2 cellular contexts compared by ENCODE assay signal in the genomic region with DNA sequence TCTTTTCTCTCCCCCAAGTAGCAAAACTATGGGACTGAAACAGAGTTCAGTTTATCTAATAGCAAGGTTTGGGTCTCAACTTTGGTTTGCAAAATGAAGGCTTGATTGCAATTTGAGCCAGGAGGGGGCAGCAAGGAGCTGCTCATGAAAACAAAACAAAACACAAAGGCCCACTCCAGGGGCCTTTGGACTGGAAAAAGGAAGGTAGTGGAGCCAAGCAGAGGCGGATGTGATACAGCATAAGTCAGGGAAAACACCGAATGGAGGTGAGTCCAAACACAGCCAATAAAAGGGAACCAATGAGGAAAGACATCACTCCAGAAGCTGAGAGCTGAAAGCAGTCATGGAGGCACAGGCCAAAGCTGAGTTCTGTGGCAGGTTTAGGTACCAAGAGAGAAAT.
TF ChIP-seq lines count a peak whose summit lies in the region.

No MANE protein-coding gene starts in this region.

TF ChIP-seq in SK-N-SH, 30 proteins besides CTCF, POLR2A, EP300 and RAD21 (continued from another document):
- TF ChIP-seq, protein P1, sequence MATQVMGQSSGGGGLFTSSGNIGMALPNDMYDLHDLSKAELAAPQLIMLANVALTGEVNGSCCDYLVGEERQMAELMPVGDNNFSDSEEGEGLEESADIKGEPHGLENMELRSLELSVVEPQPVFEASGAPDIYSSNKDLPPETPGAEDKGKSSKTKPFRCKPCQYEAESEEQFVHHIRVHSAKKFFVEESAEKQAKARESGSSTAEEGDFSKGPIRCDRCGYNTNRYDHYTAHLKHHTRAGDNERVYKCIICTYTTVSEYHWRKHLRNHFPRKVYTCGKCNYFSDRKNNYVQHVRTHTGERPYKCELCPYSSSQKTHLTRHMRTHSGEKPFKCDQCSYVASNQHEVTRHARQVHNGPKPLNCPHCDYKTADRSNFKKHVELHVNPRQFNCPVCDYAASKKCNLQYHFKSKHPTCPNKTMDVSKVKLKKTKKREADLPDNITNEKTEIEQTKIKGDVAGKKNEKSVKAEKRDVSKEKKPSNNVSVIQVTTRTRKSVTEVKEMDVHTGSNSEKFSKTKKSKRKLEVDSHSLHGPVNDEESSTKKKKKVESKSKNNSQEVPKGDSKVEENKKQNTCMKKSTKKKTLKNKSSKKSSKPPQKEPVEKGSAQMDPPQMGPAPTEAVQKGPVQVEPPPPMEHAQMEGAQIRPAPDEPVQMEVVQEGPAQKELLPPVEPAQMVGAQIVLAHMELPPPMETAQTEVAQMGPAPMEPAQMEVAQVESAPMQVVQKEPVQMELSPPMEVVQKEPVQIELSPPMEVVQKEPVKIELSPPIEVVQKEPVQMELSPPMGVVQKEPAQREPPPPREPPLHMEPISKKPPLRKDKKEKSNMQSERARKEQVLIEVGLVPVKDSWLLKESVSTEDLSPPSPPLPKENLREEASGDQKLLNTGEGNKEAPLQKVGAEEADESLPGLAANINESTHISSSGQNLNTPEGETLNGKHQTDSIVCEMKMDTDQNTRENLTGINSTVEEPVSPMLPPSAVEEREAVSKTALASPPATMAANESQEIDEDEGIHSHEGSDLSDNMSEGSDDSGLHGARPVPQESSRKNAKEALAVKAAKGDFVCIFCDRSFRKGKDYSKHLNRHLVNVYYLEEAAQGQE (IDR thresholded peaks at IDR 0.05; ENCODE audit: low read depth, low read length) = no peak
- TF ChIP-seq SMC3 (IDR thresholded peaks at IDR 0.05; ENCODE audit: low read depth, low read length) (peak; percentile 28; the same call in 1 of the 2 replicates), RXRA (IDR thresholded peaks at IDR 0.05; ENCODE audit: borderline replicate concordance, low read depth) (no peak), TEAD4 (IDR thresholded peaks at IDR 0.05; ENCODE audit: borderline replicate concordance, insufficient read depth) (no peak), POLR2AphosphoS5 (IDR thresholded peaks at IDR 0.05; ENCODE audit: low read depth, low read length) (no peak)

TF ChIP-seq in HepG2, 621 proteins besides CTCF, POLR2A, EP300 and RAD21 (continued from another document and continues in another):
- TF ChIP-seq, protein P2, sequence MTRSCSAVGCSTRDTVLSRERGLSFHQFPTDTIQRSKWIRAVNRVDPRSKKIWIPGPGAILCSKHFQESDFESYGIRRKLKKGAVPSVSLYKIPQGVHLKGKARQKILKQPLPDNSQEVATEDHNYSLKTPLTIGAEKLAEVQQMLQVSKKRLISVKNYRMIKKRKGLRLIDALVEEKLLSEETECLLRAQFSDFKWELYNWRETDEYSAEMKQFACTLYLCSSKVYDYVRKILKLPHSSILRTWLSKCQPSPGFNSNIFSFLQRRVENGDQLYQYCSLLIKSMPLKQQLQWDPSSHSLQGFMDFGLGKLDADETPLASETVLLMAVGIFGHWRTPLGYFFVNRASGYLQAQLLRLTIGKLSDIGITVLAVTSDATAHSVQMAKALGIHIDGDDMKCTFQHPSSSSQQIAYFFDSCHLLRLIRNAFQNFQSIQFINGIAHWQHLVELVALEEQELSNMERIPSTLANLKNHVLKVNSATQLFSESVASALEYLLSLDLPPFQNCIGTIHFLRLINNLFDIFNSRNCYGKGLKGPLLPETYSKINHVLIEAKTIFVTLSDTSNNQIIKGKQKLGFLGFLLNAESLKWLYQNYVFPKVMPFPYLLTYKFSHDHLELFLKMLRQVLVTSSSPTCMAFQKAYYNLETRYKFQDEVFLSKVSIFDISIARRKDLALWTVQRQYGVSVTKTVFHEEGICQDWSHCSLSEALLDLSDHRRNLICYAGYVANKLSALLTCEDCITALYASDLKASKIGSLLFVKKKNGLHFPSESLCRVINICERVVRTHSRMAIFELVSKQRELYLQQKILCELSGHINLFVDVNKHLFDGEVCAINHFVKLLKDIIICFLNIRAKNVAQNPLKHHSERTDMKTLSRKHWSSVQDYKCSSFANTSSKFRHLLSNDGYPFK (CRISPR knock-in tag; IDR thresholded peaks at IDR 0.05; ENCODE audit: borderline replicate concordance) = no peak
- TF ChIP-seq, protein P3, sequence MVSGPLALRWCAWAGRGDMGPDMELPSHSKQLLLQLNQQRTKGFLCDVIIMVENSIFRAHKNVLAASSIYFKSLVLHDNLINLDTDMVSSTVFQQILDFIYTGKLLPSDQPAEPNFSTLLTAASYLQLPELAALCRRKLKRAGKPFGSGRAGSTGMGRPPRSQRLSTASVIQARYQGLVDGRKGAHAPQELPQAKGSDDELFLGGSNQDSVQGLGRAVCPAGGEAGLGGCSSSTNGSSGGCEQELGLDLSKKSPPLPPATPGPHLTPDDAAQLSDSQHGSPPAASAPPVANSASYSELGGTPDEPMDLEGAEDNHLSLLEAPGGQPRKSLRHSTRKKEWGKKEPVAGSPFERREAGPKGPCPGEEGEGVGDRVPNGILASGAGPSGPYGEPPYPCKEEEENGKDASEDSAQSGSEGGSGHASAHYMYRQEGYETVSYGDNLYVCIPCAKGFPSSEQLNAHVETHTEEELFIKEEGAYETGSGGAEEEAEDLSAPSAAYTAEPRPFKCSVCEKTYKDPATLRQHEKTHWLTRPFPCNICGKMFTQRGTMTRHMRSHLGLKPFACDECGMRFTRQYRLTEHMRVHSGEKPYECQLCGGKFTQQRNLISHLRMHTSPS (CRISPR knock-in tag; IDR thresholded peaks at IDR 0.05; ENCODE audit: low read depth) = no peak
- TF ChIP-seq TBX2 (CRISPR knock-in tag; IDR thresholded peaks at IDR 0.05; ENCODE audit: borderline replicate concordance) (no peak), SOX6 (IDR thresholded peaks at IDR 0.05) (no peak), SOX6 (CRISPR knock-in tag; IDR thresholded peaks at IDR 0.05) (peak; percentile 69), ZNF644 (CRISPR knock-in tag; IDR thresholded peaks at IDR 0.05; ENCODE audit: low read depth) (peak; percentile 64), ZIK1 (CRISPR knock-in tag; IDR thresholded peaks at IDR 0.05; ENCODE audit: borderline replicate concordance, low read depth) (no peak), ZNF839 (CRISPR knock-in tag; IDR thresholded peaks at IDR 0.05; ENCODE audit: borderline replicate concordance) (no peak), KDM3A (CRISPR knock-in tag; IDR thresholded peaks at IDR 0.05; ENCODE audit: low read depth) (no peak), MAFK (conservative IDR thresholded peaks at IDR 0.05 in 1 of 2, IDR thresholded peaks at IDR 0.05 in 1 of 2; ENCODE audit: low read length in 2 of 2) (no peak), SOX13 (IDR thresholded peaks at IDR 0.05) (no peak), SOX13 (CRISPR knock-in tag; conservative IDR thresholded peaks at IDR 0.05 in 1 of 2, IDR thresholded peaks at IDR 0.05 in 1 of 2) (peak in 1 of 2 experiments; percentile 37; a peak in 2 of 4 replicates), CBFB (CRISPR knock-in tag; IDR thresholded peaks at IDR 0.05) (no peak), ZNF501 (CRISPR knock-in tag; IDR thresholded peaks at IDR 0.05) (no peak), ZNF678 (CRISPR knock-in tag; IDR thresholded peaks at IDR 0.05) (no peak), STAG1 (CRISPR knock-in tag; IDR thresholded peaks at IDR 0.05) (peak; percentile 71), ZSCAN29 (CRISPR knock-in tag; conservative IDR thresholded peaks at IDR 0.05) (no peak), SOX5 (CRISPR knock-in tag; IDR thresholded peaks at IDR 0.05; ENCODE audit: borderline replicate concordance) (peak; percentile 35; the same call in 1 of the 2 replicates), ZMYM4 (CRISPR knock-in tag; IDR thresholded peaks at IDR 0.05) (peak; percentile 21; the same call in 1 of the 2 replicates), ATF7-NPFF (CRISPR knock-in tag; IDR thresholded peaks at IDR 0.05; ENCODE audit: low read depth) (no peak), ZNF484 (CRISPR knock-in tag; IDR thresholded peaks at IDR 0.05; ENCODE audit: borderline replicate concordance, low read depth) (no peak), ZNF569 (CRISPR knock-in tag; IDR thresholded peaks at IDR 0.05; ENCODE audit: borderline replicate concordance) (no peak), ZNF768 (CRISPR knock-in tag; IDR thresholded peaks at IDR 0.05) (no peak), ZNF12 (CRISPR knock-in tag; IDR thresholded peaks at IDR 0.05) (no peak), KLF16 (CRISPR knock-in tag; IDR thresholded peaks at IDR 0.05) (no peak), ZNF337 (CRISPR knock-in tag; IDR thresholded peaks at IDR 0.05; ENCODE audit: borderline replicate concordance, low read depth) (no peak), TSC22D2 (CRISPR knock-in tag; IDR thresholded peaks at IDR 0.05; ENCODE audit: borderline replicate concordance) (no peak), ZNF557 (CRISPR knock-in tag; IDR thresholded peaks at IDR 0.05) (no peak), HNF4A (CRISPR knock-in tag; IDR thresholded peaks at IDR 0.05) (peak; percentile 49), GABPA (IDR thresholded peaks at IDR 0.05; ENCODE audit: low read depth, low read length) (no peak), GABPA (CRISPR knock-in tag; IDR thresholded peaks at IDR 0.05; ENCODE audit: low read depth) (peak; percentile 43; the same call in 1 of the 2 replicates), ZFP36L1 (CRISPR knock-in tag; IDR thresholded peaks at IDR 0.05) (no peak), SMC3 (IDR thresholded peaks at IDR 0.05; ENCODE audit: low read length) (peak; percentile 70; the same call in 1 of the 2 replicates), ZC3H13 (CRISPR knock-in tag; IDR thresholded peaks at IDR 0.05) (no peak)
- TF ChIP-seq, protein P4, sequence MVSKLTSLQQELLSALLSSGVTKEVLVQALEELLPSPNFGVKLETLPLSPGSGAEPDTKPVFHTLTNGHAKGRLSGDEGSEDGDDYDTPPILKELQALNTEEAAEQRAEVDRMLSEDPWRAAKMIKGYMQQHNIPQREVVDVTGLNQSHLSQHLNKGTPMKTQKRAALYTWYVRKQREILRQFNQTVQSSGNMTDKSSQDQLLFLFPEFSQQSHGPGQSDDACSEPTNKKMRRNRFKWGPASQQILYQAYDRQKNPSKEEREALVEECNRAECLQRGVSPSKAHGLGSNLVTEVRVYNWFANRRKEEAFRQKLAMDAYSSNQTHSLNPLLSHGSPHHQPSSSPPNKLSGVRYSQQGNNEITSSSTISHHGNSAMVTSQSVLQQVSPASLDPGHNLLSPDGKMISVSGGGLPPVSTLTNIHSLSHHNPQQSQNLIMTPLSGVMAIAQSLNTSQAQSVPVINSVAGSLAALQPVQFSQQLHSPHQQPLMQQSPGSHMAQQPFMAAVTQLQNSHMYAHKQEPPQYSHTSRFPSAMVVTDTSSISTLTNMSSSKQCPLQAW (CRISPR knock-in tag; IDR thresholded peaks at IDR 0.05) = no peak
- TF ChIP-seq, protein P5, sequence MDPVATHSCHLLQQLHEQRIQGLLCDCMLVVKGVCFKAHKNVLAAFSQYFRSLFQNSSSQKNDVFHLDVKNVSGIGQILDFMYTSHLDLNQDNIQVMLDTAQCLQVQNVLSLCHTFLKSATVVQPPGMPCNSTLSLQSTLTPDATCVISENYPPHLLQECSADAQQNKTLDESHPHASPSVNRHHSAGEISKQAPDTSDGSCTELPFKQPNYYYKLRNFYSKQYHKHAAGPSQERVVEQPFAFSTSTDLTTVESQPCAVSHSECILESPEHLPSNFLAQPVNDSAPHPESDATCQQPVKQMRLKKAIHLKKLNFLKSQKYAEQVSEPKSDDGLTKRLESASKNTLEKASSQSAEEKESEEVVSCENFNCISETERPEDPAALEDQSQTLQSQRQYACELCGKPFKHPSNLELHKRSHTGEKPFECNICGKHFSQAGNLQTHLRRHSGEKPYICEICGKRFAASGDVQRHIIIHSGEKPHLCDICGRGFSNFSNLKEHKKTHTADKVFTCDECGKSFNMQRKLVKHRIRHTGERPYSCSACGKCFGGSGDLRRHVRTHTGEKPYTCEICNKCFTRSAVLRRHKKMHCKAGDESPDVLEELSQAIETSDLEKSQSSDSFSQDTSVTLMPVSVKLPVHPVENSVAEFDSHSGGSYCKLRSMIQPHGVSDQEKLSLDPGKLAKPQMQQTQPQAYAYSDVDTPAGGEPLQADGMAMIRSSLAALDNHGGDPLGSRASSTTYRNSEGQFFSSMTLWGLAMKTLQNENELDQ (CRISPR knock-in tag; IDR thresholded peaks at IDR 0.05; ENCODE audit: borderline replicate concordance) = no peak
- TF ChIP-seq, protein P6, sequence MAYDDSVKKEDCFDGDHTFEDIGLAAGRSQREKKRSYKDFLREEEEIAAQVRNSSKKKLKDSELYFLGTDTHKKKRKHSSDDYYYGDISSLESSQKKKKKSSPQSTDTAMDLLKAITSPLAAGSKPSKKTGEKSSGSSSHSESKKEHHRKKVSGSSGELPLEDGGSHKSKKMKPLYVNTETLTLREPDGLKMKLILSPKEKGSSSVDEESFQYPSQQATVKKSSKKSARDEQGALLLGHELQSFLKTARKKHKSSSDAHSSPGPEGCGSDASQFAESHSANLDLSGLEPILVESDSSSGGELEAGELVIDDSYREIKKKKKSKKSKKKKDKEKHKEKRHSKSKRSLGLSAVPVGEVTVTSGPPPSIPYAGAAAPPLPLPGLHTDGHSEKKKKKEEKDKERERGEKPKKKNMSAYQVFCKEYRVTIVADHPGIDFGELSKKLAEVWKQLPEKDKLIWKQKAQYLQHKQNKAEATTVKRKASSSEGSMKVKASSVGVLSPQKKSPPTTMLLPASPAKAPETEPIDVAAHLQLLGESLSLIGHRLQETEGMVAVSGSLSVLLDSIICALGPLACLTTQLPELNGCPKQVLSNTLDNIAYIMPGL (CRISPR knock-in tag; IDR thresholded peaks at IDR 0.05; ENCODE audit: borderline replicate concordance in 1 of 2, low read depth in 1 of 2) = no peak
- TF ChIP-seq, protein P7, sequence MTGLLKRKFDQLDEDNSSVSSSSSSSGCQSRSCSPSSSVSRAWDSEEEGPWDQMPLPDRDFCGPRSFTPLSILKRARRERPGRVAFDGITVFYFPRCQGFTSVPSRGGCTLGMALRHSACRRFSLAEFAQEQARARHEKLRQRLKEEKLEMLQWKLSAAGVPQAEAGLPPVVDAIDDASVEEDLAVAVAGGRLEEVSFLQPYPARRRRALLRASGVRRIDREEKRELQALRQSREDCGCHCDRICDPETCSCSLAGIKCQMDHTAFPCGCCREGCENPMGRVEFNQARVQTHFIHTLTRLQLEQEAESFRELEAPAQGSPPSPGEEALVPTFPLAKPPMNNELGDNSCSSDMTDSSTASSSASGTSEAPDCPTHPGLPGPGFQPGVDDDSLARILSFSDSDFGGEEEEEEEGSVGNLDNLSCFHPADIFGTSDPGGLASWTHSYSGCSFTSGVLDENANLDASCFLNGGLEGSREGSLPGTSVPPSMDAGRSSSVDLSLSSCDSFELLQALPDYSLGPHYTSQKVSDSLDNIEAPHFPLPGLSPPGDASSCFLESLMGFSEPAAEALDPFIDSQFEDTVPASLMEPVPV (CRISPR knock-in tag; IDR thresholded peaks at IDR 0.05) = no peak
- TF ChIP-seq, protein P8, sequence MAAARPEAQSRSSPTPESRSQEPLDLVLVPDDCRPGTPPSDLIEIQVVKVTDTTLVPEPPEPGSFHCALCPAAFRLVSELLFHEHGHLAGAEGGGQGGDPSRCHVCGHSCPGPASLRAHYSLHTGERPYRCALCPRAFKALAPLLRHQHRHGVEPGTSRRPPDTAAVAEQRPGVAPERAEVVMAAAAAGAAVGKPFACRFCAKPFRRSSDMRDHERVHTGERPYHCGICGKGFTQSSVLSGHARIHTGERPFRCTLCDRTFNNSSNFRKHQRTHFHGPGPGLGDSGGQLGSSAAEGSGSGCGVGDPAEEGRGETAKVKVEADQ (CRISPR knock-in tag; IDR thresholded peaks at IDR 0.05; ENCODE audit: borderline replicate concordance) = no peak
